In the genomic region with DNA sequence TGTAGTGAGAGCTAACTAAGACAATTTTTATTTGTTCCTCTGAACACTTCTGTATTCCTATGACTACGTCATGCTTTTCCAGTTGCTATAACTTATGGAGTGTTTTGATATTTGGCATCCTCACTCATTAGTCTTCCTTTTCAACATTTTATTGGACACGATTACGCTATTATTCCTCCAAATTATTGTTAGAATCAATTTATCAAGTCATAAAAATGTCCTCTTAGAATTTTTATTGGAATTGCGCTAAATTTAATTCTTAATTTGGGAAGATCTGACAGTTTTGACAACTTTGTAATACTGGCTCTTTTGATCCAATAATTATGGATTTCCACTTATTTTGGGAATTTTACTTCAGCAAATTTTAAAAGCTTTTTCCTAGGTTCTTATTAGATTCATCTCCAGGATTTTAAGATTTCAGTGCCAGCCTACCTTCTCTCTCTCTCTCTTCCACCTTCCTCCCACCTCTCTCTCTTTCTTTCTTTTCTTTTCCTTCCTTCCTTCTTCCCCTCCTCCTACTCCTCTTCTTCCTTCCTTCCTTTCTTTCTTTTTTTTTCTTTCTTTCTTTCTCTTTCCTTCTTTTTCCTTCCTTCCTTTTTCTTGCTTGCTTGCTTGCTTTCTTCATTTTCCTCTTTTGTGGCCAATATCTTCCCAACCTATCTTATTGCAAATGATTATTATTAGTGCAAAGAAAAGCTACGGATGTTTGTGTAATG, we compare ENCODE assay signal across 23 cellular contexts. TPM values are rescaled to one million over a fixed set of nuclear protein-coding genes. Genes with fewer than 3 reads are reported as not detected.
DNase-seq lines count a peak whose midpoint lies in the region; ATAC-seq, FAIRE-seq and TF ChIP-seq lines count a peak whose summit lies in the region.
"Had no signal": no experiment of that assay in that cellular context is flagged by ENCODE, and none has a peak within 500 bp of the region (broad histone marks: within the 10 kb centered on the region; RNA-seq: fewer than 3 reads in every experiment).

No MANE protein-coding gene starts in this region.

- H3K27me3 Mint-ChIP-seq in natural killer cell treated with Interleukin-12 subunit alpha and Interleukin-12 subunit beta and Interleukin-15 and Interleukin-18, amount 100 ng/mL, for 72 hours = peaks cover 4 to 8% of the 10 kb centered on the region in 2 donors
- H3K27me3 Mint-ChIP-seq in natural killer cell (ENCODE audit: low read depth in 2 of 2) = peaks cover 0 to 7% of the 10 kb centered on the region in 2 donors
- H3K27me3 Mint-ChIP-seq in T-helper 17 cell = no peaks in the 10 kb centered on the region
- H3K27me3 Mint-ChIP-seq: B cell; CD4-positive, alpha-beta T cell had no signal

- H3K9me3 ChIP-seq in T-helper 17 cell (ENCODE audit: control insufficient read depth, low read length, poor library complexity, severe bottlenecking) (no peaks in the 10 kb centered on the region), endothelial cell of umbilical vein (replicated peaks; ENCODE audit: control insufficient read depth, insufficient read depth, low read length) (no peaks in the 10 kb centered on the region), right atrium auricular region (no peaks in the 10 kb centered on the region)
- H3K9me3 ChIP-seq: A549; BLaER1 treated with 17β-estradiol and CSF1 and Interleukin-3, amounts not matched to agents 10 nM and 100 nM; Caco-2 had no signal

- no peak for TF ChIP-seq POLR2A in endothelial cell of umbilical vein (IDR thresholded peaks at IDR 0.05; ENCODE audit: low read depth, low read length)

- peak; percentile 8 for FAIRE-seq in endothelial cell of umbilical vein (lab: Jason Lieb, UNC)
- FAIRE-seq: A549, D721Med, G401.6, GM12891 had no signal

- no peaks in the 10 kb centered on the region for H3K36me3 ChIP-seq in endothelial cell of umbilical vein (ENCODE audit: control insufficient read depth in 2 of 2, extremely low read depth in 1 of 2, insufficient read depth in 2 of 2, low read length in 2 of 2)
- no peaks in the 10 kb centered on the region for H3K36me3 ChIP-seq in right atrium auricular region
- H3K36me3 ChIP-seq: BLaER1 treated with 17β-estradiol and CSF1 and Interleukin-3, amounts not matched to agents 10 nM and 100 nM had no signal

- H3K9me1 ChIP-seq in endothelial cell of umbilical vein (replicated peaks; ENCODE audit: control insufficient read depth, extremely low read depth, insufficient read depth, low read length) = no peaks in the 10 kb centered on the region

- H3K9me3 Mint-ChIP-seq in natural killer cell treated with Interleukin-12 subunit alpha and Interleukin-12 subunit beta and Interleukin-15 and Interleukin-18, amount 100 ng/mL, for 72 hours = no peaks in the 10 kb centered on the region
- H3K9me3 Mint-ChIP-seq in natural killer cell = no peaks in the 10 kb centered on the region
- H3K9me3 Mint-ChIP-seq: CD4-positive, alpha-beta T cell; CD8-positive, alpha-beta T cell had no signal

- no peak overlapping the region for H3K4me3 ChIP-seq in endothelial cell of umbilical vein (replicated peaks in 1 of 3; ENCODE audit: insufficient read depth in 1 of 3, low read depth in 1 of 3, low read length in 3 of 3)
- no peak overlapping the region for H3K4me3 ChIP-seq in right atrium auricular region
- H3K4me3 ChIP-seq: A549; BLaER1 treated with 17β-estradiol and CSF1 and Interleukin-3, amounts not matched to agents 10 nM and 100 nM had no signal

- H3K36me3 Mint-ChIP-seq in natural killer cell treated with Interleukin-12 subunit alpha and Interleukin-12 subunit beta and Interleukin-15 and Interleukin-18, amount 100 ng/mL, for 72 hours = no peaks in the 10 kb centered on the region
- H3K36me3 Mint-ChIP-seq in natural killer cell = no peaks in the 10 kb centered on the region
- no peaks in the 10 kb centered on the region for H3K36me3 Mint-ChIP-seq in T-helper 17 cell (ENCODE audit: low read depth)
- H3K36me3 Mint-ChIP-seq: CD8-positive, alpha-beta T cell had no signal

- peak overlapping the region in 1 of 2 donors; percentile 5 for H3K27ac Mint-ChIP-seq in natural killer cell treated with Interleukin-12 subunit alpha and Interleukin-12 subunit beta and Interleukin-15 and Interleukin-18, amount 100 ng/mL, for 72 hours
- H3K27ac Mint-ChIP-seq in natural killer cell = no peak overlapping the region
- H3K27ac Mint-ChIP-seq in T-helper 17 cell = no peak overlapping the region
- H3K27ac Mint-ChIP-seq: B cell; CD4-positive, alpha-beta T cell; CD8-positive, alpha-beta T cell had no signal

- intact Hi-C loops in natural killer cell (cut with micrococcal nuclease) = no loop called here
- intact Hi-C loops in endothelial cell of umbilical vein (cut with micrococcal nuclease) = no loop called here

- no peak overlapping the region for H3K9ac ChIP-seq in endothelial cell of umbilical vein (replicated peaks; ENCODE audit: extremely low read depth, insufficient read depth, low read length)
- H3K9ac ChIP-seq: BLaER1 treated with 17β-estradiol and CSF1 and Interleukin-3, amounts not matched to agents 10 nM and 100 nM had no signal

- no peaks in the 10 kb centered on the region for H3K79me2 ChIP-seq in endothelial cell of umbilical vein (ENCODE audit: control insufficient read depth, insufficient read depth, low read length)

- H3K4me1 ChIP-seq in endothelial cell of umbilical vein (ENCODE audit: control insufficient read depth, extremely low read depth, insufficient read depth, low read length) (no peaks in the 10 kb centered on the region), right atrium auricular region (no peaks in the 10 kb centered on the region)
- H3K4me1 ChIP-seq: A549, Caco-2 had no signal

- H3K4me1 Mint-ChIP-seq in natural killer cell treated with Interleukin-12 subunit alpha and Interleukin-12 subunit beta and Interleukin-15 and Interleukin-18, amount 100 ng/mL, for 72 hours (ENCODE audit: low read depth in 2 of 2) = peaks cover 0 to 3% of the 10 kb centered on the region in 2 donors
- no peaks in the 10 kb centered on the region for H3K4me1 Mint-ChIP-seq in natural killer cell
- H3K4me1 Mint-ChIP-seq in T-helper 17 cell = no peaks in the 10 kb centered on the region
- H3K4me1 Mint-ChIP-seq: B cell had no signal

- no peak for ATAC-seq in natural killer cell treated with Interleukin-12 subunit alpha and Interleukin-12 subunit beta and Interleukin-15 and Interleukin-18, amount 100 ng/mL, for 72 hours
- no peak for ATAC-seq in natural killer cell
- ATAC-seq in T-helper 17 cell = no peak
- ATAC-seq in GM18867 (IDR thresholded peaks at IDR 0.05; ENCODE audit: unreplicated experiment) = no peak
- ATAC-seq: A549; CD8-positive, alpha-beta T cell had no signal

- H2AFZ ChIP-seq in endothelial cell of umbilical vein (ENCODE audit: low read depth, low read length) = no peak overlapping the region

- H4K20me1 ChIP-seq in endothelial cell of umbilical vein (replicated peaks; ENCODE audit: control insufficient read depth, extremely low read depth, insufficient read depth, low read length) = no peaks in the 10 kb centered on the region
- H4K20me1 ChIP-seq: BLaER1 treated with 17β-estradiol and CSF1 and Interleukin-3, amounts not matched to agents 10 nM and 100 nM had no signal

- no peak overlapping the region for H3K4me2 ChIP-seq in endothelial cell of umbilical vein (ENCODE audit: insufficient read depth, low read length)
- H3K4me2 ChIP-seq: A549 had no signal

- H3K4me3 Mint-ChIP-seq in natural killer cell treated with Interleukin-12 subunit alpha and Interleukin-12 subunit beta and Interleukin-15 and Interleukin-18, amount 100 ng/mL, for 72 hours = peak overlapping the region; percentile 7
- H3K4me3 Mint-ChIP-seq in natural killer cell (no peak overlapping the region), T-helper 17 cell (peak overlapping the region; percentile 59)
- H3K4me3 Mint-ChIP-seq: B cell; CD4-positive, alpha-beta T cell; CD8-positive, alpha-beta T cell had no signal

- CTCF ChIA-PET in endothelial cell of umbilical vein (lab: Charles Lee) = interaction anchor here (0.8 to 2.5 kb wide), 4 partner anchors 9 to 112 kb away, joined by 3 to 13 read pairs (median 6); no protein-coding TSS in a partner anchor

- DNase-seq in natural killer cell treated with Interleukin-12 subunit alpha and Interleukin-12 subunit beta and Interleukin-15 and Interleukin-18, amount 100 ng/mL, for 72 hours (ENCODE audit: low spot score) = no peak
- DNase-seq in natural killer cell = no peak
- no peak for DNase-seq in T-helper 17 cell
- no peak for DNase-seq in endothelial cell of umbilical vein (ENCODE audit: low read depth, low spot score)
- DNase-seq in right atrium auricular region (ENCODE audit: low spot score) = no peak
- DNase-seq in NCI-H2171 treated with DMSO at 0.1 percent for 48 hours (lab: John Stamatoyannopoulos, UW) = no peak
- DNase-seq: AML-193; Caco-2; Calu3; CD4-positive, alpha-beta T cell; CD8-positive, alpha-beta T cell; DMS79 treated with DMSO at 0.1 percent for 48 hours; GF-D8 had no signal

- TF ChIP-seq CTCF in natural killer cell (IDR thresholded peaks at IDR 0.05) (no peak), endothelial cell of umbilical vein (IDR thresholded peaks at IDR 0.05; ENCODE audit: extremely low read depth in 1 of 2, insufficient read depth in 1 of 2, low read depth in 1 of 2, low read length in 2 of 2) (no peak), right atrium auricular region (IDR thresholded peaks at IDR 0.05) (no peak)

- H3K27ac ChIP-seq in endothelial cell of umbilical vein (ENCODE audit: insufficient read depth, low read depth, low read length) = no peak overlapping the region
- no peak overlapping the region for H3K27ac ChIP-seq in right atrium auricular region
- H3K27ac ChIP-seq: 22Rv1; A549; BLaER1 treated with 17β-estradiol and CSF1 and Interleukin-3, amounts not matched to agents 10 nM and 100 nM; C4-2B had no signal

- BruUV-seq in endothelial cell of umbilical vein (replicated peaks; lab: Mats Ljungman, UMichigan) = no TSS peak

- peaks cover 5 to 7% of the 10 kb centered on the region in 2 experiments for H3K27me3 ChIP-seq in endothelial cell of umbilical vein (ENCODE audit: control insufficient read depth in 2 of 2, insufficient read depth in 2 of 2, low read length in 2 of 2)
- H3K27me3 ChIP-seq in right atrium auricular region = no peaks in the 10 kb centered on the region
- H3K27me3 ChIP-seq: BLaER1 treated with 17β-estradiol and CSF1 and Interleukin-3, amounts not matched to agents 10 nM and 100 nM had no signal

- POLR2A ChIA-PET in endothelial cell of umbilical vein (lab: Charles Lee) = no interaction called here

- dilution Hi-C loops in endothelial cell of umbilical vein (cut with MboI; ENCODE audit: extremely low pct_ligation_motif_present, low sequenced_read_pairs) = no loop called here

RNA-seq across cellular contexts. Expression of a gene that starts 50.8 kb away (rescaled TPM):
- total RNA-seq in natural killer cell treated with Interleukin-12 subunit alpha and Interleukin-12 subunit beta and Interleukin-15 and Interleukin-18, amount 100 ng/mL, for 72 hours = 10 to 100 TPM; 12.2 to 17.9 TPM
- 1 to 10 TPM; 3.1 to 4.9 (median 4.3) TPM for total RNA-seq in natural killer cell
- 10 to 100 TPM in 1 of 2 donors, under 1 TPM in 1; 0.60 to 10.7 TPM for total RNA-seq in T-helper 17 cell
- 38.0 and 39.2 TPM in 2 replicates for total RNA-seq in endothelial cell of umbilical vein
- 95.1 and 116 TPM in 2 replicates for polyA plus RNA-seq in endothelial cell of umbilical vein
- polyA plus RNA-seq in endothelial cell of umbilical vein (2011; cell fraction: cytosol; rRNA removed) = 54.2 and 72.2 TPM in 2 replicates
- polyA plus RNA-seq in endothelial cell of umbilical vein (2011; cell fraction: nucleus; rRNA removed) = 22.6 and 25.7 TPM in 2 replicates
- polyA plus RNA-seq in endothelial cell of umbilical vein (2012) = 37.0 and 52.2 TPM in 2 replicates
- 23.0 and 23.8 TPM in 2 replicates for polyA minus RNA-seq in endothelial cell of umbilical vein
- 24.3 TPM for polyA minus RNA-seq in endothelial cell of umbilical vein (2011; cell fraction: cytosol; rRNA and poly(A)+ RNA removed)
- polyA minus RNA-seq in endothelial cell of umbilical vein (2011; cell fraction: nucleus; rRNA and poly(A)+ RNA removed) = 5.5 and 9.4 TPM in 2 replicates
- 10 to 100 TPM; 55.0 to 82.1 TPM for total RNA-seq in right atrium auricular region
- total RNA-seq: CD4-positive, alpha-beta T cell; CD8-positive, alpha-beta T cell had no signal

RNA-seq across cellular contexts. Expression of a gene that starts 51.1 kb away (rescaled TPM):
- 10 to 100 TPM; 27.6 to 51.1 TPM for total RNA-seq in natural killer cell treated with Interleukin-12 subunit alpha and Interleukin-12 subunit beta and Interleukin-15 and Interleukin-18, amount 100 ng/mL, for 72 hours
- total RNA-seq in natural killer cell = 10 to 100 TPM; 21.4 to 23.9 (median 22.9) TPM
- total RNA-seq in T-helper 17 cell = 10 to 100 TPM in 1 of 2 donors, 1 to 10 TPM in 1; 6.4 to 12.3 TPM
- 87.3 and 93.2 TPM in 2 replicates for total RNA-seq in endothelial cell of umbilical vein
- polyA plus RNA-seq in endothelial cell of umbilical vein = 124 and 185 TPM in 2 replicates
- 63.5 and 102 TPM in 2 replicates for polyA plus RNA-seq in endothelial cell of umbilical vein (2011; cell fraction: cytosol; rRNA removed)
- polyA plus RNA-seq in endothelial cell of umbilical vein (2011; cell fraction: nucleus; rRNA removed) = 54.7 and 63.6 TPM in 2 replicates
- polyA plus RNA-seq in endothelial cell of umbilical vein (2012) = 43.2 and 74.8 TPM in 2 replicates
- polyA minus RNA-seq in endothelial cell of umbilical vein = 27.7 and 39.2 TPM in 2 replicates
- 44.9 TPM for polyA minus RNA-seq in endothelial cell of umbilical vein (2011; cell fraction: cytosol; rRNA and poly(A)+ RNA removed)
- 11.0 and 16.4 TPM in 2 replicates for polyA minus RNA-seq in endothelial cell of umbilical vein (2011; cell fraction: nucleus; rRNA and poly(A)+ RNA removed)
- total RNA-seq in right atrium auricular region = 100 to 1,000 TPM; 102 to 116 TPM

RNA-seq across cellular contexts. Expression of a gene that starts 55.0 kb away (rescaled TPM):
- total RNA-seq in natural killer cell treated with Interleukin-12 subunit alpha and Interleukin-12 subunit beta and Interleukin-15 and Interleukin-18, amount 100 ng/mL, for 72 hours = 10 to 100 TPM in 1 of 2 donors, 1 to 10 TPM in 1; 5.0 to 47.9 TPM
- total RNA-seq in natural killer cell = 100 to 1,000 TPM in 1 of 3 donors, 1 to 10 TPM in 2; 3.8 to 274 (median 8.2) TPM
- total RNA-seq in T-helper 17 cell = 1 to 10 TPM; 5.1 to 8.0 TPM
- 20.6 and 24.9 TPM in 2 replicates for total RNA-seq in endothelial cell of umbilical vein
- 68.2 and 100 TPM in 2 replicates for polyA plus RNA-seq in endothelial cell of umbilical vein
- 31.6 and 44.4 TPM in 2 replicates for polyA plus RNA-seq in endothelial cell of umbilical vein (2011; cell fraction: cytosol; rRNA removed)
- polyA plus RNA-seq in endothelial cell of umbilical vein (2011; cell fraction: nucleus; rRNA removed) = 67.6 and 71.3 TPM in 2 replicates
- 33.4 and 53.4 TPM in 2 replicates for polyA plus RNA-seq in endothelial cell of umbilical vein (2012)
- 68.3 and 84.4 TPM in 2 replicates for polyA minus RNA-seq in endothelial cell of umbilical vein
- polyA minus RNA-seq in endothelial cell of umbilical vein (2011; cell fraction: cytosol; rRNA and poly(A)+ RNA removed) = not detected
- polyA minus RNA-seq in endothelial cell of umbilical vein (2011; cell fraction: nucleus; rRNA and poly(A)+ RNA removed) = 19.7 and 28.6 TPM in 2 replicates
- 1 to 10 TPM; 1.8 to 4.2 TPM for total RNA-seq in right atrium auricular region
- total RNA-seq: A172, Caco-2, Calu3 had no signal
- polyA plus RNA-seq: A549 had no signal
